24 cellular contexts compared by ENCODE assay signal in genomic region chr20:37283530-37284195, GRCh38. TPM values are rescaled to one million over a fixed set of nuclear protein-coding genes. Genes with fewer than 3 reads are reported as not detected.
A peak's percentile ranks its signal among the peaks of the same experiment; 100 is the strongest.
DNase-seq lines count a peak whose midpoint lies in the region; ATAC-seq, FAIRE-seq and TF ChIP-seq lines count a peak whose summit lies in the region.
"Had no signal": no experiment of that assay in that cellular context is flagged by ENCODE, and none has a peak within 500 bp of the region (broad histone marks: within the 10 kb centered on the region; RNA-seq: fewer than 3 reads in every experiment).

No MANE protein-coding gene starts in this region.

- H3K36me3 ChIP-seq in IMR-90 (ENCODE audit: control insufficient read depth, insufficient read depth, low read length), result no peaks in the 10 kb centered on the region
- no peaks in the 10 kb centered on the region for H3K36me3 ChIP-seq in endodermal cell (ENCODE audit: control insufficient read depth, insufficient read depth, low read length)
- no peaks in the 10 kb centered on the region for H3K36me3 ChIP-seq in mesendoderm (ENCODE audit: control insufficient read depth, insufficient read depth, low read length)
- H3K36me3 ChIP-seq in small intestine (ENCODE audit: control insufficient read depth in 2 of 2, insufficient read depth in 2 of 2, low read length in 2 of 2), result no peaks in the 10 kb centered on the region
- H3K36me3 ChIP-seq: BLaER1 treated with 17β-estradiol and CSF1 and Interleukin-3, amounts not matched to agents 10 nM and 100 nM had no signal

- H4K91ac ChIP-seq in IMR-90 (ENCODE audit: insufficient read depth, low read depth, low read length), result no peak overlapping the region; the same call in none of the 2 replicates

- WGBS in IMR-90 (ENCODE audit: extremely low coverage in 2 of 2, insufficient read length in 1 of 2), 2 experiments, result 85% methylated on average over 5 of the region's 9 CpGs; no CpG with 5 or more reads in 1 of the 2 experiments
- WGBS in endodermal cell (ENCODE audit: insufficient coverage in 1 of 2, insufficient read length in 1 of 2), 2 experiments, result 93% methylated on average over 6 to 9 of the region's 9 CpGs
- no CpG with 5 or more reads among the region's 9 CpGs for WGBS in mesendoderm (ENCODE audit: extremely low coverage, insufficient coverage, low lambda C conversion rate)
- 46 to 77% (median 63%) methylated on average over 9 of the region's 9 CpGs for WGBS in small intestine, 3 donors

- peak overlapping the region; percentile 35; the same call in 1 of the 2 replicates for H2AK5ac ChIP-seq in IMR-90 (ENCODE audit: low read depth, low read length)
- H2AK5ac ChIP-seq in mesendoderm (ENCODE audit: low read length), result peak overlapping the region; percentile 29

- intact Hi-C loops in IMR-90 (cut with micrococcal nuclease), result no loop called here

- no peak overlapping the region for H2BK5ac ChIP-seq in IMR-90 (ENCODE audit: low read depth, low read length, poor library complexity, severe bottlenecking)
- no peak overlapping the region for H2BK5ac ChIP-seq in mesendoderm (ENCODE audit: low read length)

- POLR2A ChIA-PET in IMR-90 (lab: Charles Lee; ENCODE audit: unreplicated experiment), result no interaction called here

- H3K27me3 Mint-ChIP-seq in endodermal cell (ENCODE audit: insufficient read depth), result peaks cover 12% of the 10 kb centered on the region

- no peak overlapping the region for H2BK20ac ChIP-seq in IMR-90 (ENCODE audit: low read depth, low read length)

- H3K4me1 Mint-ChIP-seq in endodermal cell, result peaks cover 4% of the 10 kb centered on the region

- H3K56ac ChIP-seq in IMR-90 (ENCODE audit: extremely low read depth, insufficient read depth, low read length) (no peak overlapping the region), mesendoderm (ENCODE audit: low read length) (peak overlapping the region; percentile 40)

- H3K18ac ChIP-seq in IMR-90 (ENCODE audit: low read depth, low read length), result no peak overlapping the region
- H3K18ac ChIP-seq in mesendoderm (ENCODE audit: low read length), result no peak overlapping the region

- H2BK120ac ChIP-seq in IMR-90 (ENCODE audit: low read depth, low read length), result no peak overlapping the region
- H2BK120ac ChIP-seq in mesendoderm (ENCODE audit: low read depth, low read length), result no peak overlapping the region

- H3K4me2 ChIP-seq in IMR-90 (ENCODE audit: low read depth, low read length) (no peak overlapping the region), mesendoderm (ENCODE audit: low read length) (no peak overlapping the region)

- no peak overlapping the region for H3K4me3 Mint-ChIP-seq in endodermal cell
- H3K4me3 Mint-ChIP-seq: CD4-positive, alpha-beta memory T cell; HFFc6 had no signal

- H3K9me3 ChIP-seq in IMR-90 (ENCODE audit: control insufficient read depth, insufficient read depth, low read length) (no peaks in the 10 kb centered on the region), endodermal cell (ENCODE audit: control insufficient read depth, low read length) (no peaks in the 10 kb centered on the region), small intestine (ENCODE audit: control insufficient read depth, low read depth) (no peaks in the 10 kb centered on the region)
- H3K9me3 ChIP-seq: BLaER1 treated with 17β-estradiol and CSF1 and Interleukin-3, amounts not matched to agents 10 nM and 100 nM; Caco-2 had no signal

- TF ChIP-seq RAD21 in IMR-90 (IDR thresholded peaks at IDR 0.05; ENCODE audit: low read length), result no peak

- no peak for TF ChIP-seq CTCF in IMR-90 (conservative IDR thresholded peaks at IDR 0.05; ENCODE audit: low read depth, low read length)
- no peak for TF ChIP-seq CTCF in endodermal cell (conservative IDR thresholded peaks at IDR 0.05)

- FAIRE-seq in small intestine (lab: Jason Lieb, UNC), result no peak
- FAIRE-seq: GM12878 had no signal

- CTCF ChIA-PET in IMR-90 (lab: Yijun Ruan, JAX), result no interaction called here

- DNase-seq in IMR-90 (no peak), endodermal cell (no peak), mesendoderm (no peak), small intestine (peak; percentile 94), Kasumi-1 (lab: John Stamatoyannopoulos, UW) (no peak)
- DNase-seq in stimulated activated CD8-positive, alpha-beta memory T cell treated with anti-CD3 and anti-CD28 coated beads, Interleukin-4, amount 100 ng/mL, for 48 hours, result no peak
- DNase-seq in activated CD4-positive, alpha-beta T cell treated with anti-CD3 and anti-CD28 coated beads for 4 hours, result no peak
- no peak for DNase-seq in activated CD8-positive, alpha-beta memory T cell treated with anti-CD3 and anti-CD28 coated beads, Interleukin-2, amount 50 U/mL, for 48 hours
- DNase-seq: CD4-positive, alpha-beta memory T cell; DND-41; H7; HFFc6; KG1; NCI-H1092 treated with DMSO at 0.1 percent for 48 hours; NCI-H2029 treated with DMSO at 0.1 percent for 48 hours; NCI-H2171; NCI-H345; NCI-H524; NCI-H774; NK-92 treated with Interleukin-12 subunit alpha and Interleukin-12 subunit beta, amount 100 ng/mL, for 24 hours had no signal

- dilution Hi-C loops in IMR-90 (cut with HindIII; ENCODE audit: low sequenced_read_pairs, unreplicated experiment), result no loop called here

- no peaks in the 10 kb centered on the region for H4K20me1 ChIP-seq in IMR-90 (ENCODE audit: insufficient read depth, low read length)
- H4K20me1 ChIP-seq: BLaER1 treated with 17β-estradiol and CSF1 and Interleukin-3, amounts not matched to agents 10 nM and 100 nM had no signal

- BruUV-seq in IMR-90 (replicated peaks; lab: Mats Ljungman, UMichigan), result no TSS peak

- no peaks in the 10 kb centered on the region for H3K9me3 Mint-ChIP-seq in endodermal cell
- H3K9me3 Mint-ChIP-seq: HFFc6 had no signal

- H4K8ac ChIP-seq in IMR-90 (ENCODE audit: low read depth in 2 of 2, low read length in 2 of 2), result no peak overlapping the region
- no peak overlapping the region for H4K8ac ChIP-seq in mesendoderm (ENCODE audit: low read depth, low read length)

- H3K23ac ChIP-seq in IMR-90 (ENCODE audit: low read depth, low read length) (no peak overlapping the region), mesendoderm (ENCODE audit: low read length) (no peak overlapping the region)

- in situ Hi-C loops in IMR-90 (cut with MboI; ENCODE audit: low sequenced_read_pairs), result loop anchor here (5.0 kb wide), 1 partner anchor 99 kb away; no protein-coding TSS in a partner anchor

- H3K79me2 ChIP-seq in mesendoderm (ENCODE audit: control insufficient read depth, insufficient read depth, low read length), result no peaks in the 10 kb centered on the region

- H3K4ac ChIP-seq in IMR-90 (ENCODE audit: low read depth, low read length) (no peak overlapping the region), mesendoderm (ENCODE audit: low read depth, low read length) (peak overlapping the region; percentile 22)

- TF ChIP-seq POLR2A in IMR-90 (IDR thresholded peaks at IDR 0.05; ENCODE audit: low read depth, low read length), result no peak

- H3K9ac ChIP-seq in IMR-90 (ENCODE audit: low read depth, low read length) (no peak overlapping the region), endodermal cell (ENCODE audit: extremely low read depth, low read length, poor library complexity, severe bottlenecking) (no peak overlapping the region), mesendoderm (ENCODE audit: low read length) (no peak overlapping the region)

- peak overlapping the region; percentile 15 for H2AK9ac ChIP-seq in IMR-90 (replicated peaks; ENCODE audit: low read depth, low read length, poor library complexity)

- H3K27ac ChIP-seq in IMR-90 (ENCODE audit: insufficient read depth, low read length) (no peak overlapping the region), endodermal cell (ENCODE audit: low read depth, low read length) (no peak overlapping the region), mesendoderm (ENCODE audit: low read depth, low read length) (no peak overlapping the region), small intestine (ENCODE audit: low read depth in 1 of 2, low read length in 1 of 2) (peak overlapping the region; percentile 9 to 91)

- H3K4me3 ChIP-seq in IMR-90 (ENCODE audit: insufficient read depth, low read depth, low read length), result no peak overlapping the region
- H3K4me3 ChIP-seq in endodermal cell (ENCODE audit: low read length), result no peak overlapping the region
- H3K4me3 ChIP-seq in mesendoderm (ENCODE audit: low read length), result no peak overlapping the region
- no peak overlapping the region for H3K4me3 ChIP-seq in small intestine (ENCODE audit: low read depth in 1 of 2, low read length in 2 of 2)
- H3K4me3 ChIP-seq: BLaER1 treated with 17β-estradiol and CSF1 and Interleukin-3, amounts not matched to agents 10 nM and 100 nM; GM12878 had no signal

- H4K5ac ChIP-seq in IMR-90 (ENCODE audit: low read depth, low read length) (no peak overlapping the region), mesendoderm (ENCODE audit: low read length) (no peak overlapping the region)

- peak overlapping the region; percentile 2 for H3K27ac Mint-ChIP-seq in endodermal cell
- H3K27ac Mint-ChIP-seq: CD4-positive, alpha-beta memory T cell had no signal

- H3K4me1 ChIP-seq in IMR-90 (ENCODE audit: control insufficient read depth, insufficient read depth, low read length) (peaks cover 2% of the 10 kb centered on the region; the same call in 1 of the 2 replicates), endodermal cell (ENCODE audit: control insufficient read depth, insufficient read depth, low read length) (peaks cover 8% of the 10 kb centered on the region), mesendoderm (ENCODE audit: control insufficient read depth, low read depth, low read length) (no peaks in the 10 kb centered on the region), small intestine (ENCODE audit: control insufficient read depth in 2 of 2, insufficient read depth in 1 of 2, low read depth in 1 of 2, low read length in 1 of 2) (peaks cover 0 to under 1% of the 10 kb centered on the region in 2 donors)

- H2BK15ac ChIP-seq in IMR-90 (ENCODE audit: low read depth, low read length), result 0 out of 3 replicates have a peak overlapping the region, but pooled peaks have one; percentile 18
- peak overlapping the region; percentile 2 for H2BK15ac ChIP-seq in mesendoderm (replicated peaks; ENCODE audit: low read depth)

- no peaks in the 10 kb centered on the region for H3K36me3 Mint-ChIP-seq in endodermal cell (ENCODE audit: low read depth)

- no peaks in the 10 kb centered on the region; the same call in 1 of the 2 replicates for H3K27me3 ChIP-seq in IMR-90 (ENCODE audit: control insufficient read depth, insufficient read depth, low read length)
- H3K27me3 ChIP-seq in endodermal cell (ENCODE audit: control insufficient read depth, insufficient read depth, low read length, poor library complexity, severe bottlenecking), result no peaks in the 10 kb centered on the region
- no peaks in the 10 kb centered on the region for H3K27me3 ChIP-seq in mesendoderm (ENCODE audit: insufficient read depth, low read length, poor library complexity)
- H3K27me3 ChIP-seq in small intestine (ENCODE audit: control insufficient read depth in 2 of 2, insufficient read depth in 2 of 2, low read length in 2 of 2), result no peaks in the 10 kb centered on the region
- H3K27me3 ChIP-seq: BLaER1 treated with 17β-estradiol and CSF1 and Interleukin-3, amounts not matched to agents 10 nM and 100 nM had no signal

- H2AFZ ChIP-seq in IMR-90 (replicated peaks; ENCODE audit: low read length, poor library complexity), result no peak overlapping the region

- peaks cover 2% of the 10 kb centered on the region in 2 experiments; a peak in 2 of 4 replicates for H3K79me1 ChIP-seq in IMR-90 (ENCODE audit: low read depth in 1 of 2, low read length in 2 of 2)
- no peaks in the 10 kb centered on the region for H3K79me1 ChIP-seq in mesendoderm (ENCODE audit: low read length)

- ATAC-seq in IMR-90 (ENCODE audit: low read depth), result no peak
- ATAC-seq: GM12878, Panc1 had no signal

- H3K14ac ChIP-seq in IMR-90 (replicated peaks; ENCODE audit: low read depth, low read length), result no peak overlapping the region

- no peaks in the 10 kb centered on the region for H3K9me1 ChIP-seq in IMR-90 (ENCODE audit: insufficient read depth, low read length)

RNA-seq across cellular contexts. Expression of gene MANBAL, which starts 5.8 kb away (rescaled TPM):
- 24.4 and 28.9 TPM in 2 replicates for total RNA-seq in IMR-90 (2012; rRNA removed)
- 98.6 and 109 TPM in 2 replicates for polyA plus RNA-seq in IMR-90 (2012; rRNA removed)
- 51.7 and 91.4 TPM in 2 replicates for polyA plus RNA-seq in IMR-90 (2012; cell fraction: cytosol; rRNA removed)
- 46.7 and 65.5 TPM in 2 replicates for polyA plus RNA-seq in IMR-90 (2012; cell fraction: nucleus; rRNA removed; ENCODE audit: low replicate concordance)
- 10 to 100 TPM; 44.4 to 49.9 TPM for total RNA-seq in endodermal cell
- 60.3 TPM for polyA plus RNA-seq in endodermal cell (2013, experiment 1 of 2)
- polyA plus RNA-seq in endodermal cell (2013, experiment 2 of 2), result 61.4 TPM
- 53.9 TPM for polyA plus RNA-seq in mesendoderm (2013, experiment 1 of 2)
- polyA plus RNA-seq in mesendoderm (2013, experiment 2 of 2), result 53.4 TPM
- polyA plus RNA-seq in small intestine, result 10 to 100 TPM; 49.2 to 70.0 (median 50.3) TPM

RNA-seq across cellular contexts. Expression of gene GHRH, which starts 22.0 kb away (rescaled TPM):
- not detected in 2 replicates for total RNA-seq in IMR-90 (2012; rRNA removed)
- polyA plus RNA-seq in IMR-90 (2012; rRNA removed), result not detected in 2 replicates
- not detected in 2 replicates for polyA plus RNA-seq in IMR-90 (2012; cell fraction: cytosol; rRNA removed)
- polyA plus RNA-seq in IMR-90 (2012; cell fraction: nucleus; rRNA removed; ENCODE audit: low replicate concordance), result not detected in 2 replicates
- total RNA-seq in endodermal cell, result not detected
- polyA plus RNA-seq in endodermal cell (2013, experiment 1 of 2), result 0.78 TPM
- not detected for polyA plus RNA-seq in endodermal cell (2013, experiment 2 of 2)
- polyA plus RNA-seq in mesendoderm (2013, experiment 1 of 2), result not detected
- polyA plus RNA-seq in mesendoderm (2013, experiment 2 of 2), result not detected
- not detected for polyA plus RNA-seq in small intestine
- total RNA-seq: Caco-2; CD4-positive, alpha-beta memory T cell; GM12878; H7; HFFc6 had no signal
- polyA plus RNA-seq: CD4-positive, alpha-beta memory T cell; GM12878 had no signal

Comparison
In these comparisons a context has a peak if more than half of its experiments do, and no peak if none do; other contexts are left out.
1. H3K27ac ChIP-seq: peak in small intestine (2 of 2); none in IMR-90 (single experiment), endodermal cell (single experiment) and mesendoderm (single experiment).